9 cellular contexts compared by ENCODE assay signal in genomic region chr3:18127181-18127863, GRCh38.
DNase-seq lines count a peak whose midpoint lies in the region; ATAC-seq and TF ChIP-seq lines count a peak whose summit lies in the region.
"Had no signal": no experiment of that assay in that cellular context is flagged by ENCODE, and none has a peak within 500 bp of the region (broad histone marks: within the 10 kb centered on the region; RNA-seq: fewer than 3 reads in every experiment).

No MANE protein-coding gene starts in this region.

- in situ Hi-C loops in G401 (cut with HindIII; ENCODE audit: low sequenced_read_pairs): no loop called here

- ATAC-seq in GM19023 (IDR thresholded peaks at IDR 0.05; ENCODE audit: unreplicated experiment) (peak; percentile 97), HG02678 (IDR thresholded peaks at IDR 0.05; ENCODE audit: unreplicated experiment) (peak; percentile 98), mucosa of descending colon (peak; percentile 57)
- ATAC-seq: HCT116 had no signal

- no peak for TF ChIP-seq CTCF in mucosa of descending colon (IDR thresholded peaks at IDR 0.05)

- H3K9me3 ChIP-seq in KOPT-K1 (ENCODE audit: insufficient read depth, low read length, poor library complexity, severe bottlenecking) (no peaks in the 10 kb centered on the region), mucosa of descending colon (no peaks in the 10 kb centered on the region)

- no peak overlapping the region for H3K4me3 ChIP-seq in mucosa of descending colon
- H3K4me3 ChIP-seq: PC-9 had no signal

- no peak for DNase-seq in mucosa of descending colon
- no peak for DNase-seq in NCI-H1417 (lab: John Stamatoyannopoulos, UW)
- no peak for DNase-seq in DMS153 treated with DMSO at 0.1 percent for 48 hours (lab: John Stamatoyannopoulos, UW; ENCODE audit: unreplicated experiment)
- no peak for DNase-seq in G401 (ENCODE audit: low spot score)
- DNase-seq: PC-9 had no signal

- no peaks in the 10 kb centered on the region for H3K4me1 ChIP-seq in mucosa of descending colon (ENCODE audit: low read depth)

- intact Hi-C loops in mucosa of descending colon (cut with DNase I, micrococcal nuclease): no loop called here

- H3K27ac ChIP-seq in KOPT-K1 (ENCODE audit: low read depth, low read length, poor library complexity, severe bottlenecking): peak overlapping the region; percentile 56
- H3K27ac ChIP-seq: PC-9 had no signal

- H3K36me3 ChIP-seq in KOPT-K1 (ENCODE audit: insufficient read depth, low read length): peaks cover 37% of the 10 kb centered on the region
- no peaks in the 10 kb centered on the region for H3K36me3 ChIP-seq in mucosa of descending colon (ENCODE audit: low read depth)
